8 cellular contexts compared by ENCODE assay signal in the genomic region with DNA sequence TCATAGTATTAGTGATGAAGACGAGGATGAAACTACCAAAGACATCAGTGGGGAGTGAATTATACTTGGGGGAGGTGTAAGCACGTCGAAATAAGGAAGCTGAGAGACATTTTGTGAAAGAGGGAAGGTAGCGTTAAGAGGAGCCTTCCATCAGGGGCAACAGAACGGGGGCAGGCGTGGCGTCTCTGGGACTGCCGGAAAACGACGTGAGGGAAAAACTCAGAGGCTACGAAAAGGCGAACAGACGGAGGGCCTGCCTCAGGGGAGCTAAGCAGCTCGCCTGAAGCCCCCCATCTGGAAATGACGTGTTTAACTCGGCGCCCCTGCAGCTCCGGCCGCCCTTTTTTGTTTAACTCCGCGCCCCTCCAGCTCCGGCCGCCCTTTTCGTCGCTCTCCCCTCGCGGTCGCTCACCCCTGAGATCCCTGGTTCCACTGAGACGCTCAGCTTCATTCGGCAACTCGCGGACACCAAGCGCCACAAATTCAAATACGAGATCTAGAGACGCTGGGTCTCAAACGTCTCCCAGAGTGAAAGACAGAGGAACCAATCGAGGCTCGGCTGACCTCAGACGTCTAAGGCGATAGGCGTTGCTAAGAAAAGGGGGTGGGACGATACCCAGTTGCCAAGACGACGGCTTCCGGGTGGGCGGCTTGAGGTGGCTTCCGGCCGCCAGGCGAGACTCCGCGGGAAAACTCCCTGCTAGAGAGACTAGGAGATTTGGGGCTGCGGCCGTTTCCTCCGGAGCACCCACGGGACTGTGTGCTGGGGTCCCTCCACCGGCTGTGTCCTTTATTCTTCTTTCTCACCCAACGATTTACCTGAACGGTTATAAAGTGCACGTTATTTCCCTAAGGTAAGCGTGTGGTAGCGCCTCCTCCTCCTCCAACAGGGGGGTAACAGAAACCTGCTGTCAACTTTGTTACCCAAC.
DNase-seq lines count a peak whose midpoint lies in the region; ATAC-seq and TF ChIP-seq lines count a peak whose summit lies in the region.

No MANE protein-coding gene starts in this region.

- H3K36me3 ChIP-seq in esophagus squamous epithelium, result no peaks in the 10 kb centered on the region

- H3K27ac ChIP-seq in esophagus squamous epithelium, result peak overlapping the region; percentile 17 to 76 (median 74)

- ATAC-seq in GM21737 (IDR thresholded peaks at IDR 0.05; ENCODE audit: unreplicated experiment), result peak; percentile 98

- TF ChIP-seq CTCF in esophagus squamous epithelium (IDR thresholded peaks at IDR 0.05), result peak in 2 of 6 experiments; percentile 21 to 31

- DNase-seq in DMS79 treated with DMSO at 0.1 percent for 48 hours (lab: John Stamatoyannopoulos, UW), result peak; percentile 82
- DNase-seq in KG1 (lab: John Stamatoyannopoulos, UW), result peak; percentile 85
- peak; percentile 94 to 95 for DNase-seq in activated T-cell treated with anti-CD3 and anti-CD28 coated beads, Interleukin-2, amount 50 U/mL, for 48 hours
- peak; percentile 76 for DNase-seq in esophagus squamous epithelium (lab: John Stamatoyannopoulos, UW)
- peak; percentile 100 for DNase-seq in myocyte (ENCODE audit: low read depth)
- DNase-seq in stimulated activated CD8-positive, alpha-beta memory T cell treated with anti-CD3 and anti-CD28 coated beads, Interleukin-7, amount 100 ng/mL, for 4 hours (ENCODE audit: low read depth in 2 of 2), result peak; percentile 90 to 92

- 0% methylated on average over 21 to 38 of the region's 61 CpGs for WGBS in esophagus squamous epithelium, 2 donors

- H3K4me3 ChIP-seq in esophagus squamous epithelium, result peak overlapping the region; percentile 73 to 83 (median 76)

- no peaks in the 10 kb centered on the region for H3K27me3 ChIP-seq in esophagus squamous epithelium

- intact Hi-C loops in esophagus squamous epithelium (cut with DNase I), result no loop called here

- H3K9me3 ChIP-seq in esophagus squamous epithelium, result no peaks in the 10 kb centered on the region

- peaks cover 0 to 20% (median 5%) of the 10 kb centered on the region in 3 donors for H3K4me1 ChIP-seq in esophagus squamous epithelium

- TF ChIP-seq POLR2A in esophagus squamous epithelium (IDR thresholded peaks at IDR 0.05), result no peak

TF ChIP-seq in PFSK-1, 5 proteins besides CTCF, POLR2A, EP300 and RAD21:
- TF ChIP-seq POLR2AphosphoS5 (IDR thresholded peaks at IDR 0.05; ENCODE audit: low read depth, low read length) (peak; percentile 75), TAF1 (IDR thresholded peaks at IDR 0.05; ENCODE audit: borderline replicate concordance, insufficient read depth, low read length) (no peak)

Comparison
In these comparisons a context has a peak if more than half of its experiments do, and no peak if none do; other contexts are left out.
1. Peak in every context shown above with its lines: DNase-seq, ATAC-seq, H3K4me3 ChIP-seq and H3K27ac ChIP-seq.